In the genomic region with DNA sequence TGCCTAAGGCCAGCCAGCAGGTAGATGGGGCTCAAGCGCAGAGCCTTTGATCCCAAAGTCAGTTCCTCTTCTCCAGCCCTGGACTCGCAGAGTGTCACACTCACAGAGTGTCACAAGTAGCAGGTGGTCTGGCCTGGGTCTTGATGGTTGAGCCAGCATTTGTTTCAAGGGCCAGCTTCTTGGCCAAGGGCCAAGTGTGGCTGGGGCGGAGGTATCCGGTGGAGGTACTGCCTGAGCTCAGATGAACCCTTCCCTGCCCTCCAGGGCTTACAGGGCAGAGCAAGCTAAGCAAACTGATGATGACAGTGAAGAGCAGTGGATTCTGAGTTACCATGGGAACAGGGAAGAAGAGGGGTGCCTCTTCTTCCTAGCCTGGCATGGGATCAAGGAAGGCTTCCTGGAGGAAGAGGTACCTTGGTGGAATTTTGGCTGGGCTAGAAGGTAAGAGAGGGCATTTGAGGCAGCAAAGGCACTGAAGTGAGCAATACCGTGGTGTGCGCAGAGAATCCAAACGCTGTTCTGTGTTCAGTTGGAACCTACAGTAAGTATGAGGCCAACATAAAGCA, we compare ENCODE assay signal across 17 cellular contexts.
"Had no signal": no experiment of that assay in that cellular context is flagged by ENCODE, and none has a peak within 500 bp of the region (broad histone marks: within the 10 kb centered on the region; RNA-seq: fewer than 3 reads in every experiment).

No MANE protein-coding gene starts in this region.

- DNase-seq: activated B cell treated with CpG ODN at 0.5 μM for 24 hours; activated CD4-positive, alpha-beta memory T cell treated with anti-CD3 and anti-CD28 coated beads, Interleukin-2, amount 10 ng/mL, durations not matched to agents 7 days and 5 days; activated CD4-positive, alpha-beta T cell treated with anti-CD3 and anti-CD28 coated beads for 48 hours; activated CD8-positive, alpha-beta memory T cell treated with anti-CD3 and anti-CD28 coated beads, Interleukin-2, amount 10 ng/mL, durations not matched to agents 7 days and 5 days; activated naive CD8-positive, alpha-beta T cell treated with anti-CD3 and anti-CD28 coated beads for 36 hours; amniotic stem cell; dermis blood vessel endothelial cell; effector memory CD4-positive, alpha-beta T cell; heart left ventricle; kidney; left lung; stimulated activated CD4-positive, alpha-beta T cell treated with anti-CD3 and anti-CD28 coated beads, Interleukin-12 subunit alpha, Interleukin-12 subunit beta, amount 100 ng/mL, for 4 hours; stimulated activated CD4-positive, alpha-beta T cell treated with anti-CD3 and anti-CD28 coated beads, Interleukin-1b, Interleukin-23, amount 100 ng/mL, for 48 hours; stimulated activated naive CD4-positive, alpha-beta T cell treated with Interleukin-2 at 50 U/mL for 16 hours; thyroid gland had no signal

- H3K4me3 ChIP-seq: esophagus muscularis mucosa, gastroesophageal sphincter, heart left ventricle, left lung, thyroid gland had no signal

- H3K27ac ChIP-seq: esophagus muscularis mucosa, gastroesophageal sphincter, heart left ventricle, left lung, thyroid gland had no signal

- H3K36me3 ChIP-seq: esophagus muscularis mucosa, gastroesophageal sphincter, heart left ventricle, left lung, thyroid gland had no signal

- H3K9me3 ChIP-seq: esophagus muscularis mucosa, gastroesophageal sphincter, heart left ventricle, left lung, thyroid gland had no signal

- H3K27me3 ChIP-seq: thyroid gland had no signal

- H3K4me1 ChIP-seq: left lung, thyroid gland had no signal

- ATAC-seq: activated CD8-positive, alpha-beta memory T cell treated with anti-CD3 and anti-CD28 coated beads, Interleukin-2, amount 10 ng/mL, durations not matched to agents 7 days and 5 days; gastroesophageal sphincter; heart left ventricle; left lung had no signal
